ENCODE assay signal across 6 cellular contexts in genomic region chr6:31740397-31741223, GRCh38. TPM values are rescaled to one million over a fixed set of nuclear protein-coding genes. Genes with fewer than 3 reads are reported as not detected.
DNase-seq lines count a peak whose midpoint lies in the region; ATAC-seq and TF ChIP-seq lines count a peak whose summit lies in the region.

No MANE protein-coding gene starts in this region.

- no peaks in the 10 kb centered on the region for H3K9me3 ChIP-seq in CD4-positive, CD25-positive, alpha-beta regulatory T cell (ENCODE audit: control insufficient read depth in 2 of 2, low read length in 2 of 2)
- no peaks in the 10 kb centered on the region for H3K9me3 ChIP-seq in stomach

- H3K27me3 ChIP-seq in CD4-positive, CD25-positive, alpha-beta regulatory T cell (ENCODE audit: control insufficient read depth, insufficient read depth, low read length) = no peaks in the 10 kb centered on the region
- no peaks in the 10 kb centered on the region for H3K27me3 ChIP-seq in stomach

- H3K4me1 ChIP-seq in CD4-positive, CD25-positive, alpha-beta regulatory T cell (ENCODE audit: control insufficient read depth, insufficient read depth, low read length, poor library complexity, severe bottlenecking) = peaks cover 48% of the 10 kb centered on the region
- peaks cover 36 to 48% (median 42%) of the 10 kb centered on the region in 4 donors for H3K4me1 ChIP-seq in stomach

- H3K36me3 Mint-ChIP-seq in CD4-positive, CD25-positive, alpha-beta regulatory T cell = no peaks in the 10 kb centered on the region

- DNase-seq in CD4-positive, CD25-positive, alpha-beta regulatory T cell = no peak
- DNase-seq in NOMO-1 (lab: John Stamatoyannopoulos, UW; ENCODE audit: unreplicated experiment in 2 of 2) = peak; percentile 69 to 74
- DNase-seq in foreskin fibroblast = peak in 1 of 2 donors; percentile 54
- DNase-seq in stomach = no peak
- DNase-seq in NCI-H1930 (lab: John Stamatoyannopoulos, UW) = no peak
- DNase-seq in NCI-H226 = no peak

- TF ChIP-seq POLR2A in stomach (IDR thresholded peaks at IDR 0.05) = no peak

- no peaks in the 10 kb centered on the region for H3K27me3 Mint-ChIP-seq in CD4-positive, CD25-positive, alpha-beta regulatory T cell

- H3K4me1 Mint-ChIP-seq in CD4-positive, CD25-positive, alpha-beta regulatory T cell = peaks cover 18 to 54% (median 38%) of the 10 kb centered on the region in 4 donors

- WGBS in stomach, 5 donors = 10 to 14% (median 13%) methylated on average over 29 of the region's 29 CpGs

- peak overlapping the region; percentile 58 to 98 (median 94) for H3K27ac Mint-ChIP-seq in CD4-positive, CD25-positive, alpha-beta regulatory T cell

- intact Hi-C loops in stomach (cut with DNase I; ENCODE audit: low total_unique reads) = no loop called here

- no peaks in the 10 kb centered on the region for H3K9me3 Mint-ChIP-seq in CD4-positive, CD25-positive, alpha-beta regulatory T cell

- ATAC-seq in CD4-positive, CD25-positive, alpha-beta regulatory T cell (ENCODE audit: low read depth in 2 of 2) = no peak

- TF ChIP-seq CTCF in foreskin fibroblast (IDR thresholded peaks at IDR 0.05; ENCODE audit: low read depth, low read length) (no peak), stomach (IDR thresholded peaks at IDR 0.05) (no peak)

- TF ChIP-seq EP300 in stomach (IDR thresholded peaks at IDR 0.05) = no peak

- peak overlapping the region; percentile 97 to 99 (median 98) for H3K4me3 Mint-ChIP-seq in CD4-positive, CD25-positive, alpha-beta regulatory T cell

- H3K27ac ChIP-seq in CD4-positive, CD25-positive, alpha-beta regulatory T cell (ENCODE audit: insufficient read depth, low read length, poor library complexity, severe bottlenecking) = peak overlapping the region; percentile 91
- H3K27ac ChIP-seq in stomach = peak overlapping the region; percentile 57 to 97 (median 95)

- H3K36me3 ChIP-seq in CD4-positive, CD25-positive, alpha-beta regulatory T cell (ENCODE audit: control insufficient read depth, insufficient read depth, low read length) = peaks cover 2% of the 10 kb centered on the region
- H3K36me3 ChIP-seq in stomach = no peaks in the 10 kb centered on the region

- H3K4me3 ChIP-seq in CD4-positive, CD25-positive, alpha-beta regulatory T cell (ENCODE audit: low read depth, low read length) = peak overlapping the region; percentile 75
- H3K4me3 ChIP-seq in foreskin fibroblast (ENCODE audit: low read depth in 1 of 2, low read length in 2 of 2) = peak overlapping the region; percentile 74 to 94
- H3K4me3 ChIP-seq in stomach = peak overlapping the region; percentile 52 to 82 (median 69)

RNA-seq across cellular contexts. Expression of gene MSH5, which starts 0.8 kb away (rescaled TPM):
- total RNA-seq in CD4-positive, CD25-positive, alpha-beta regulatory T cell = 17.4 TPM
- polyA plus RNA-seq in CD4-positive, CD25-positive, alpha-beta regulatory T cell = 1 to 10 TPM; 1.2 to 3.3 (median 1.3) TPM
- 10 to 100 TPM in 4 of 5 donors, 1 to 10 TPM in 1; 4.1 to 66.4 (median 21.4) TPM for total RNA-seq in stomach
- 1 to 10 TPM; 2.9 to 9.3 (median 3.2) TPM for polyA plus RNA-seq in stomach

RNA-seq across cellular contexts. Expression of gene CLIC1, which starts 4.3 kb away (rescaled TPM):
- total RNA-seq in CD4-positive, CD25-positive, alpha-beta regulatory T cell = 192 TPM
- polyA plus RNA-seq in CD4-positive, CD25-positive, alpha-beta regulatory T cell = 100 to 1,000 TPM; 481 to 771 (median 621) TPM
- 100 to 1,000 TPM in 4 of 5 donors, 10 to 100 TPM in 1; 33.8 to 381 (median 117) TPM for total RNA-seq in stomach
- 100 to 1,000 TPM; 331 to 597 (median 348) TPM for polyA plus RNA-seq in stomach

RNA-seq across cellular contexts. Expression of gene DDAH2, which starts 11.5 kb away (rescaled TPM):
- total RNA-seq in CD4-positive, CD25-positive, alpha-beta regulatory T cell = 13.6 TPM
- 10 to 100 TPM; 16.0 to 19.8 (median 17.7) TPM for polyA plus RNA-seq in CD4-positive, CD25-positive, alpha-beta regulatory T cell
- 100 to 1,000 TPM in 2 of 5 donors, 10 to 100 TPM in 3; 33.3 to 133 (median 76.1) TPM for total RNA-seq in stomach
- polyA plus RNA-seq in stomach = 10 to 100 TPM; 52.9 to 73.7 (median 57.9) TPM

RNA-seq across cellular contexts. Expression of gene MPIG6B, which starts 17.4 kb away (rescaled TPM):
- 10.8 TPM for total RNA-seq in CD4-positive, CD25-positive, alpha-beta regulatory T cell
- polyA plus RNA-seq in CD4-positive, CD25-positive, alpha-beta regulatory T cell = under 1 TPM in 1 of 4 donors, not detected in 3; 0.43 TPM
- not detected for total RNA-seq in stomach
- under 1 TPM in 1 of 3 donors, not detected in 2; 0.10 TPM for polyA plus RNA-seq in stomach

RNA-seq across cellular contexts. Expression of gene LY6G6C, which starts 19.1 kb away (rescaled TPM):
- total RNA-seq in CD4-positive, CD25-positive, alpha-beta regulatory T cell = not detected
- polyA plus RNA-seq in CD4-positive, CD25-positive, alpha-beta regulatory T cell = not detected
- total RNA-seq in stomach = not detected
- polyA plus RNA-seq in stomach = under 1 TPM in 1 of 3 donors, not detected in 2; 0.90 TPM

Comparison
In these comparisons a context has a peak if more than half of its experiments do, and no peak if none do; other contexts are left out.
1. DNase-seq: peak in NOMO-1 (2 of 2); none in CD4-positive, CD25-positive, alpha-beta regulatory T cell (0 of 3), stomach (single experiment), NCI-H1930 (0 of 2) and NCI-H226 (single experiment).
2. Peak in every context shown above with its lines, with median percentiles within 50 percentile points of each other: H3K4me3 ChIP-seq.